In the genomic region with DNA sequence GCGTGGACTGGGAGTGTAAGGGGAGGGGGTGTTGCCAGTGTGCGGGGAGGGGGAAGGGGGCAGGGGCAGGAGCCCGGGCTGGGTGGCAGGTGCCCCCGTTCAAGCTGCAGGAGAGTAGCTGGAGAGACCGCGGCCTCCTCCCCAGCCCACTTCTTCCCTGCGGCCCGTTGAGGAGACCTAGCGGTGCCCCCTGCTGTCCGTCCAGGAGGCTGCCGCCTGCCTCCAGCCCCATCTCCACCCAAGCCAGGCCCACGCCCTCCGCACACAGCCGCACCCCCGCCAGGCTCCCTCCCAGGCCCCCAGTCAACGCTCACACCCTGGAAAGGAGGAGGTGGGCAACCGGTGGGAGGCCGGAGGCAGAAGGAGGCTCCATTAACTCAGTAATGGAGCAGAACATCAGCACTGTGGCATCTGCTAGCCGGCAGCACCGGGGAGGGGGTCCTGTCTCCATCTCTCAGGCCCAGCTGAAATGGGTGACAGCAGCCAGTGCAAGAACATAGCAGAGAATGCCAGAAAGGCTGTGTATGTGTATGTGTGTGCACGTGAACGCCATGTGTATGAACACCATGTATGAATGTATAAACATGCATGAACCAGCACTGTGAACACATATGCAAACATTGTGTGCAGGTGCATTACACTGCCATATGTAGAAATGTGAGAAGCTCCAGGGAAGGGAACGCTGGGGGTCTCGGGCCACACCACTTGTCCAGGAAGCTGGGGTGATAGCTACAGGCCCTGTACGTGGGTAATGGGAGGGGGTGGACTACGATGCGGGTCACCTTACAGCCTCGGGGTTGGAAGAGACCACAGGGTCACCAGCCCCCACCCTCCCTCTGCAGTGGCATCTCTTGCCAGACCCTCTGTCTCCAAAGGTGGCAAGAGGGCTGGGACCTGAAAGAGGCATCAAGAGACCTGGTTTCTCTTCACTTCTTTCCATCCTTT, we compare ENCODE assay signal across 8 cellular contexts.
A peak's percentile ranks its signal among the peaks of the same experiment; 100 is the strongest.
DNase-seq lines count a peak whose midpoint lies in the region; ATAC-seq and TF ChIP-seq lines count a peak whose summit lies in the region.

No MANE protein-coding gene starts in this region.

- CTCF ChIA-PET in activated naive CD4-positive, alpha-beta T cell treated with anti-CD3 and anti-CD28 coated beads for 36 hours (lab: Charles Lee): interaction anchor here (0.6 to 1.1 kb wide), 3 partner anchors 14 to 166 kb away, joined by 3 to 4 read pairs (median 3); no protein-coding TSS in a partner anchor

- DNase-seq in 8988T (peak; percentile 89), HuH-7 (ENCODE audit: low spot score) (peak; percentile 83), SK-MEL-5 (ENCODE audit: low read depth, low spot score) (peak; percentile 74), Right ventricle myocardium inferior (ENCODE audit: missing footprints) (peak; percentile 82), renal cortical epithelial cell (ENCODE audit: low read depth) (peak; percentile 27), GOT3 (lab: John Stamatoyannopoulos, UW) (no peak)
- DNase-seq in activated naive CD4-positive, alpha-beta T cell treated with anti-CD3 and anti-CD28 coated beads for 36 hours: peak; percentile 74

- intact Hi-C loops in activated naive CD4-positive, alpha-beta T cell treated with anti-CD3 and anti-CD28 coated beads for 36 hours (cut with micrococcal nuclease): loop anchor here (2.0 kb wide), 1 partner anchor 277 kb away; a partner anchor contains a TSS
- intact Hi-C loops in Right ventricle myocardium inferior (cut with DNase I): no loop called here

- peak; percentile 72 for ATAC-seq in Right ventricle myocardium inferior

- peaks cover 29% of the 10 kb centered on the region for H3K4me1 Mint-ChIP-seq in activated naive CD4-positive, alpha-beta T cell treated with anti-CD3 and anti-CD28 coated beads for 36 hours (ENCODE audit: low read depth)

- no peak overlapping the region for H3K4me3 Mint-ChIP-seq in activated naive CD4-positive, alpha-beta T cell treated with anti-CD3 and anti-CD28 coated beads for 36 hours

- no peaks in the 10 kb centered on the region for H3K36me3 Mint-ChIP-seq in activated naive CD4-positive, alpha-beta T cell treated with anti-CD3 and anti-CD28 coated beads for 36 hours (ENCODE audit: low read depth)

- in situ Hi-C loops in SK-MEL-5 (cut with HindIII; ENCODE audit: low pct_unique_long_range_greater_than_20kb, low sequenced_read_pairs): no loop called here

- H3K9me3 Mint-ChIP-seq in activated naive CD4-positive, alpha-beta T cell treated with anti-CD3 and anti-CD28 coated beads for 36 hours: no peaks in the 10 kb centered on the region

- no peak overlapping the region for H3K27ac Mint-ChIP-seq in activated naive CD4-positive, alpha-beta T cell treated with anti-CD3 and anti-CD28 coated beads for 36 hours

- H3K27me3 Mint-ChIP-seq in activated naive CD4-positive, alpha-beta T cell treated with anti-CD3 and anti-CD28 coated beads for 36 hours (ENCODE audit: low read depth): peaks cover under 1% of the 10 kb centered on the region

- peak; percentile 86 for TF ChIP-seq CTCF in GM12874 (IDR thresholded peaks at IDR 0.05; ENCODE audit: insufficient read depth, low read depth, low read length)
